ENCODE assay signal across 8 cellular contexts in genomic region chr6:39791850-39792500, GRCh38. TPM values are rescaled to one million over a fixed set of nuclear protein-coding genes. Genes with fewer than 3 reads are reported as not detected.
DNase-seq lines count a peak whose midpoint lies in the region; ATAC-seq and TF ChIP-seq lines count a peak whose summit lies in the region.

DAAM2 (plus strand) TSS chr6:39792376; CDS start chr6:39856303, 63,927 bp downstream.

- DNase-seq in HFFc6, result no peak
- DNase-seq in amniotic epithelial cell (ENCODE audit: low read depth), result peak; percentile 1
- peak in 32 of 51 donors; percentile 37 to 82 (median 54) for DNase-seq in hypothalamus (lab: John Stamatoyannopoulos, UW)
- DNase-seq in renal cortical epithelial cell (ENCODE audit: low read depth), result peak; percentile 15
- DNase-seq in GOT3 (lab: John Stamatoyannopoulos, UW), result no peak
- DNase-seq in CD4-positive, alpha-beta memory T cell, result no peak

- peak within 1 kb of the TSS; percentile 85 for H3K4me3 Mint-ChIP-seq in HFFc6
- peak within 1 kb of the TSS in 1 of 8 donors; percentile 26 for H3K4me3 Mint-ChIP-seq in CD4-positive, alpha-beta memory T cell

- no peaks in the 10 kb centered on the region for H3K36me3 ChIP-seq in CD4-positive, alpha-beta memory T cell (ENCODE audit: insufficient read depth, low read length)

- intact Hi-C loops in CD4-positive, alpha-beta memory T cell (cut with micrococcal nuclease), result no loop called here

- CTCF ChIA-PET in CD4-positive, alpha-beta memory T cell (lab: Charles Lee; ENCODE audit: partially characterized antibody), result no interaction called here

- no peak for ATAC-seq in HG02623 (IDR thresholded peaks at IDR 0.05; ENCODE audit: unreplicated experiment)
- ATAC-seq in HG03039 (IDR thresholded peaks at IDR 0.05; ENCODE audit: unreplicated experiment), result no peak

- H3K27me3 ChIP-seq in CD4-positive, alpha-beta memory T cell (ENCODE audit: insufficient read depth, low read length), result peaks cover 9% of the 10 kb centered on the region

- no peak within 1 kb of the TSS for H3K27ac ChIP-seq in CD4-positive, alpha-beta memory T cell (ENCODE audit: low read depth, low read length)

- H3K27me3 Mint-ChIP-seq in HFFc6 (ENCODE audit: insufficient read depth), result peaks cover 14% of the 10 kb centered on the region
- peaks cover 31 to 39% of the 10 kb centered on the region in 2 donors for H3K27me3 Mint-ChIP-seq in CD4-positive, alpha-beta memory T cell

- peaks cover 20% of the 10 kb centered on the region for H3K4me1 Mint-ChIP-seq in HFFc6 (ENCODE audit: low read depth)
- no peaks in the 10 kb centered on the region for H3K4me1 Mint-ChIP-seq in CD4-positive, alpha-beta memory T cell

- H3K36me3 Mint-ChIP-seq in HFFc6 (ENCODE audit: low read depth), result no peaks in the 10 kb centered on the region
- H3K36me3 Mint-ChIP-seq in CD4-positive, alpha-beta memory T cell, result no peaks in the 10 kb centered on the region

- no peaks in the 10 kb centered on the region for H3K4me1 ChIP-seq in CD4-positive, alpha-beta memory T cell (ENCODE audit: insufficient read depth, low read length)

- no peaks in the 10 kb centered on the region for H3K9me3 Mint-ChIP-seq in HFFc6
- H3K9me3 Mint-ChIP-seq in CD4-positive, alpha-beta memory T cell, result peaks cover 0 to 2% (median 0%) of the 10 kb centered on the region in 8 donors

- H3K4me3 ChIP-seq in CD4-positive, alpha-beta memory T cell (ENCODE audit: low read length in 2 of 2), result no peak within 1 kb of the TSS

- TF ChIP-seq CTCF in HFFc6 (IDR thresholded peaks at IDR 0.05), result peak; percentile 12; the same call in 1 of the 2 replicates

- H3K27ac Mint-ChIP-seq in HFFc6, result no peak within 1 kb of the TSS
- no peak within 1 kb of the TSS for H3K27ac Mint-ChIP-seq in CD4-positive, alpha-beta memory T cell

- POLR2A ChIA-PET in CD4-positive, alpha-beta memory T cell (lab: Charles Lee; ENCODE audit: partially characterized antibody), result no interaction called here

- H3K9me3 ChIP-seq in CD4-positive, alpha-beta memory T cell (ENCODE audit: control insufficient read depth in 1 of 2, low read length in 2 of 2), result no peaks in the 10 kb centered on the region

RNA-seq across cellular contexts. Expression of gene DAAM2, which starts in this region (rescaled TPM):
- total RNA-seq in HFFc6 (2021; fragmentation: NEBNext Ultra II Directional; extraction: Animal tissue kit (Norgen Biotek cat#: 25700)), result 1 to 10 TPM; 2.2 to 9.0 (median 8.0) TPM
- 1.7 TPM in 1 of 2 replicates, not detected in the other for total RNA-seq in renal cortical epithelial cell
- not detected for total RNA-seq in CD4-positive, alpha-beta memory T cell
- not detected for polyA plus RNA-seq in CD4-positive, alpha-beta memory T cell

Comparison
In these comparisons a context has a peak if more than half of its experiments do, and no peak if none do; other contexts are left out.
1. DNase-seq: peak in amniotic epithelial cell (single experiment), hypothalamus (32 of 51) and renal cortical epithelial cell (single experiment); none in HFFc6 (single experiment), GOT3 (single experiment) and CD4-positive, alpha-beta memory T cell (0 of 5).